Comparison of ENCODE assay signal across 13 cellular contexts in the genomic region with DNA sequence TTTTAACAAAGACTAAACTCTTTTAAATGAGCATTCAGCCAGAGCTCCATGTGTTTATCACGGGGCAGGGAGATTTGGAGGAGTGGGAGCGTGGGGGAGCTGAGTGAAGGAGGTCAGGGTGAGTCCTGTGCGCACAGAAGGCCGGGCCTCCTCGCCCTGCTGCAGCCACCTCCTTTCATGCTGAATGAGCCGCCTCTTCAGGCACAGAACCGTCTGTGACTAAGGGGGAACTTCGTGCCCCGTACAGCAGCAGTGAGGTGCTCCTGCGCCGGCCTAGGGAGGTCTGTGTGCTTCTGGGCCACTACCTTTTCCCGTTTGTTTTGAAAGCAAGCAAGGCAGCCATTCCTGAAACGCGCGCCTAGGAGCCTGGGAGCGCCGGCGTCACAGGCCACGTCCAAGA. TPM values are rescaled to one million over a fixed set of nuclear protein-coding genes. Genes with fewer than 3 reads are reported as not detected.
A peak's percentile ranks its signal among the peaks of the same experiment; 100 is the strongest.
DNase-seq lines count a peak whose midpoint lies in the region; TF ChIP-seq lines count a peak whose summit lies in the region.
"Had no signal": no experiment of that assay in that cellular context is flagged by ENCODE, and none has a peak within 500 bp of the region (broad histone marks: within the 10 kb centered on the region; RNA-seq: fewer than 3 reads in every experiment).

No MANE protein-coding gene starts in this region.

- H3K9me3 Mint-ChIP-seq in neural progenitor cell, result no peaks in the 10 kb centered on the region
- H3K9me3 Mint-ChIP-seq: activated CD4-positive, alpha-beta T cell treated with anti-CD3 and anti-CD28 coated beads, Interleukin-2, amount 10 ng/mL, durations not matched to agents 24 days and 14 days had no signal

- no peaks in the 10 kb centered on the region for H3K36me3 Mint-ChIP-seq in neural progenitor cell

- no peaks in the 10 kb centered on the region for H3K9me3 ChIP-seq in neural progenitor cell (ENCODE audit: low read depth)
- H3K9me3 ChIP-seq: prostate gland had no signal

- H3K4me2 ChIP-seq in neural progenitor cell, result no peak overlapping the region

- H3K79me2 ChIP-seq in neural progenitor cell (ENCODE audit: low read depth), result no peaks in the 10 kb centered on the region

- peaks cover 64% of the 10 kb centered on the region for H3K4me1 ChIP-seq in neural progenitor cell
- H3K4me1 ChIP-seq: prostate gland had no signal

- H3K4me3 ChIP-seq in fibroblast of pulmonary artery (replicated peaks; ENCODE audit: low read depth, low read length), result no peak overlapping the region
- no peak overlapping the region for H3K4me3 ChIP-seq in neural progenitor cell
- H3K4me3 ChIP-seq: prostate gland had no signal

- peaks cover 1% of the 10 kb centered on the region for H3K27me3 ChIP-seq in neural progenitor cell

- peak overlapping the region; percentile 24 for H3K4me3 Mint-ChIP-seq in neural progenitor cell
- H3K4me3 Mint-ChIP-seq: activated CD4-positive, alpha-beta T cell treated with anti-CD3 and anti-CD28 coated beads, Interleukin-2, amount 10 ng/mL, durations not matched to agents 24 days and 14 days had no signal

- H3K27ac Mint-ChIP-seq in neural progenitor cell, result peak overlapping the region; percentile 96
- H3K27ac Mint-ChIP-seq: activated CD4-positive, alpha-beta T cell treated with anti-CD3 and anti-CD28 coated beads, Interleukin-2, amount 10 ng/mL, durations not matched to agents 24 days and 14 days had no signal

- no peaks in the 10 kb centered on the region for H4K20me1 ChIP-seq in neural progenitor cell (ENCODE audit: low read depth)

- TF ChIP-seq CTCF in fibroblast of pulmonary artery (IDR thresholded peaks at IDR 0.05; ENCODE audit: low read length, missing control alignments) (no peak), neural progenitor cell (IDR thresholded peaks at IDR 0.05) (no peak)

- H2AFZ ChIP-seq in neural progenitor cell (replicated peaks), result peak overlapping the region; percentile 96

- H3K4me1 Mint-ChIP-seq in neural progenitor cell, result peaks cover 72% of the 10 kb centered on the region

- no peaks in the 10 kb centered on the region for H3K36me3 ChIP-seq in neural progenitor cell
- H3K36me3 ChIP-seq: prostate gland had no signal

- H3K27ac ChIP-seq in neural progenitor cell, result no peak overlapping the region
- H3K27ac ChIP-seq: prostate gland had no signal

- DNase-seq in NCI-H345 (lab: John Stamatoyannopoulos, UW), result peak; percentile 61
- peak; percentile 7 for DNase-seq in fibroblast of pulmonary artery (ENCODE audit: low read depth)
- DNase-seq in neural progenitor cell (ENCODE audit: low spot score), result peak; percentile 51
- DNase-seq in dermis blood vessel endothelial cell, result no peak
- DNase-seq in activated CD4-positive, alpha-beta T cell treated with anti-CD3 and anti-CD28 coated beads, Interleukin-2, amount 50 U/mL, for 4 hours, result no peak
- no peak for DNase-seq in NCI-H82 (lab: John Stamatoyannopoulos, UW)
- DNase-seq in NCI-H524 treated with DMSO at 0.1 percent for 48 hours (lab: John Stamatoyannopoulos, UW), result no peak
- DNase-seq: activated CD4-positive, alpha-beta T cell treated with anti-CD3 and anti-CD28 coated beads, Interleukin-2, amount 10 ng/mL, durations not matched to agents 24 days and 14 days; NCI-H1417 treated with DMSO at 0.1 percent for 48 hours; NCI-H526; stimulated activated CD4-positive, alpha-beta T cell treated with anti-CD3 and anti-CD28 coated beads, Interleukin-1b, Interleukin-23, amount 100 ng/mL, for 48 hours; T-helper 2 cell had no signal

- peaks cover 3% of the 10 kb centered on the region for H3K27me3 Mint-ChIP-seq in neural progenitor cell (ENCODE audit: insufficient read depth, low read depth)

- H3F3A ChIP-seq in neural progenitor cell (ENCODE audit: low read depth), result peaks cover 24% of the 10 kb centered on the region

- H3K9ac ChIP-seq in neural progenitor cell, result no peak overlapping the region

RNA-seq across cellular contexts. Expression of a gene that starts 27.1 kb away (rescaled TPM):
- total RNA-seq in neural progenitor cell (ENCODE audit: low replicate concordance), result 45.5 and 83.3 TPM in 2 replicates
- total RNA-seq in dermis blood vessel endothelial cell, result 12.3 and 13.2 TPM in 2 replicates

Comparison
In these comparisons a context has a peak if more than half of its experiments do, and no peak if none do; other contexts are left out.
1. DNase-seq: peak in NCI-H345 (single experiment), fibroblast of pulmonary artery (single experiment) and neural progenitor cell (single experiment); none in dermis blood vessel endothelial cell (single experiment), activated CD4-positive, alpha-beta T cell treated with anti-CD3 and anti-CD28 coated beads, Interleukin-2, amount 50 U/mL, for 4 hours (0 of 2), NCI-H82 (single experiment) and NCI-H524 treated with DMSO at 0.1 percent for 48 hours (single experiment).